ENCODE assay signal across 8 cellular contexts in genomic region chr16:66880288-66881013, GRCh38. TPM values are rescaled to one million over a fixed set of nuclear protein-coding genes. Genes with fewer than 3 reads are reported as not detected.
DNase-seq lines count a peak whose midpoint lies in the region; ATAC-seq lines count a peak whose summit lies in the region.

Gene PDP2, plus strand, starts transcription at chr16:66880515. Its CDS starts 3,770 bp downstream, at chr16:66884285.

- peak; percentile 87 for DNase-seq in DMS153 (lab: John Stamatoyannopoulos, UW)
- DNase-seq in HuH-7.5 (ENCODE audit: low spot score), result peak; percentile 83
- DNase-seq in OCI-M1 (lab: John Stamatoyannopoulos, UW), result peak; percentile 97
- DNase-seq in activated T-cell treated with anti-CD3 and anti-CD28 coated beads for 48 hours (ENCODE audit: low read depth), result peak; percentile 88
- peak; percentile 49 for DNase-seq in epithelial cell of prostate (ENCODE audit: low read depth, low spot score)
- DNase-seq in mucosa of gallbladder (ENCODE audit: low spot score), result peak; percentile 96
- DNase-seq in stimulated activated CD8-positive, alpha-beta memory T cell treated with anti-CD3 and anti-CD28 coated beads, Interleukin-4, amount 100 ng/mL, for 24 hours (ENCODE audit: low read depth), result peak; percentile 80

- ATAC-seq in GM21528 (IDR thresholded peaks at IDR 0.05; ENCODE audit: low FRiP score, unreplicated experiment), result peak; percentile 90

- H3K27ac ChIP-seq in epithelial cell of prostate, result no peak within 1 kb of the TSS

RNA-seq across cellular contexts. Expression of gene PDP2, which starts in this region (rescaled TPM):
- 18.6 TPM for total RNA-seq in mucosa of gallbladder
